In genomic region chr22:26953380-26953807, GRCh38 we compare ENCODE assay signal across 19 cellular contexts.
"Had no signal": no experiment of that assay in that cellular context is flagged by ENCODE, and none has a peak within 500 bp of the region (broad histone marks: within the 10 kb centered on the region; RNA-seq: fewer than 3 reads in every experiment).

No MANE protein-coding gene starts in this region.

- H3K36me3 Mint-ChIP-seq: activated naive CD8-positive, alpha-beta T cell treated with anti-CD3 and anti-CD28 coated beads, Interleukin-2, amount 10 ng/mL, durations not matched to agents 7 days and 5 days had no signal

- H3K27me3 ChIP-seq: body of pancreas had no signal

- H3K9ac ChIP-seq: parathyroid adenoma had no signal

- H3K4me3 ChIP-seq: body of pancreas had no signal

- H3K9me3 ChIP-seq: body of pancreas had no signal

- H3K27ac Mint-ChIP-seq: activated B cell treated with CpG ODN at 0.5 μM for 24 hours; activated CD4-positive, alpha-beta T cell treated with anti-CD3 and anti-CD28 coated beads for 36 hours; activated naive CD8-positive, alpha-beta T cell treated with anti-CD3 and anti-CD28 coated beads, Interleukin-2, amount 10 ng/mL, durations not matched to agents 7 days and 5 days; activated T-helper 2 cell treated with anti-CD3 and anti-CD28 coated beads, Interferon-gamma antibody, Interleukin-2, Interleukin-4, amounts not matched to agents 10 μg/mL and 5 μg/mL and 100 μg/mL, durations not matched to agents 14 hours and 24 hours and 36 hours; nephron; stimulated activated naive CD8-positive, alpha-beta T cell treated with anti-CD3 and anti-CD28 coated beads, Interleukin-15, amount 100 ng/mL, for 72 hours had no signal

- H3K79me2 ChIP-seq: parathyroid adenoma had no signal

- H3K4me1 ChIP-seq: body of pancreas, foreskin keratinocyte, parathyroid adenoma had no signal

- DNase-seq: activated B cell treated with CpG ODN at 0.5 μM for 24 hours; activated CD4-positive, alpha-beta T cell treated with anti-CD3 and anti-CD28 coated beads for 36 hours; activated CD4-positive, alpha-beta T cell treated with anti-CD3 and anti-CD28 coated beads, Interleukin-2, amount 50 U/mL, for 4 hours; activated CD8-positive, alpha-beta memory T cell treated with anti-CD3 and anti-CD28 coated beads, Interleukin-2, amount 50 U/mL, for 48 hours; activated naive CD4-positive, alpha-beta T cell treated with Interleukin-2 at 50 U/mL for 16 hours; activated naive CD8-positive, alpha-beta T cell treated with anti-CD3 and anti-CD28 coated beads, Interleukin-2, amount 10 ng/mL, durations not matched to agents 7 days and 5 days; activated T-cell treated with anti-CD3 and anti-CD28 coated beads, Interleukin-2, amount 50 U/mL, for 4 hours; body of pancreas; effector CD4-positive, alpha-beta T cell; foreskin keratinocyte; islet precursor cell; left cardiac atrium; stimulated activated CD4-positive, alpha-beta T cell treated with anti-CD3 and anti-CD28 coated beads, Interleukin-12 subunit alpha, Interleukin-12 subunit beta, amount 100 ng/mL, for 4 hours; stimulated activated naive CD8-positive, alpha-beta T cell treated with anti-CD3 and anti-CD28 coated beads, Interleukin-15, amount 100 ng/mL, for 72 hours; T-helper 9 cell; trophoblast cell had no signal

- H3K27ac ChIP-seq: body of pancreas, foreskin keratinocyte, parathyroid adenoma had no signal

- H3K4me1 Mint-ChIP-seq: activated B cell treated with CpG ODN at 0.5 μM for 24 hours; activated CD4-positive, alpha-beta T cell treated with anti-CD3 and anti-CD28 coated beads for 36 hours; activated naive CD8-positive, alpha-beta T cell treated with anti-CD3 and anti-CD28 coated beads, Interleukin-2, amount 10 ng/mL, durations not matched to agents 7 days and 5 days; stimulated activated naive CD8-positive, alpha-beta T cell treated with anti-CD3 and anti-CD28 coated beads, Interleukin-15, amount 100 ng/mL, for 72 hours had no signal

- H3K9me3 Mint-ChIP-seq: activated B cell treated with CpG ODN at 0.5 μM for 24 hours; activated naive CD8-positive, alpha-beta T cell treated with anti-CD3 and anti-CD28 coated beads, Interleukin-2, amount 10 ng/mL, durations not matched to agents 7 days and 5 days; activated T-cell treated with anti-CD3 and anti-CD28 coated beads, Interleukin-2, amount 50 U/mL, for 4 hours; activated T-helper 2 cell treated with anti-CD3 and anti-CD28 coated beads, Interferon-gamma antibody, Interleukin-2, Interleukin-4, amounts not matched to agents 10 μg/mL and 5 μg/mL and 100 μg/mL, durations not matched to agents 14 hours and 24 hours and 36 hours; nephron; stimulated activated naive CD8-positive, alpha-beta T cell treated with anti-CD3 and anti-CD28 coated beads, Interleukin-15, amount 100 ng/mL, for 72 hours had no signal

- H2AFZ ChIP-seq: parathyroid adenoma had no signal

- ATAC-seq: activated CD4-positive, alpha-beta T cell treated with anti-CD3 and anti-CD28 coated beads for 36 hours; activated T-cell treated with anti-CD3 and anti-CD28 coated beads, Interleukin-2, amount 50 U/mL, for 4 hours; body of pancreas; foreskin keratinocyte; stimulated activated naive CD8-positive, alpha-beta T cell treated with anti-CD3 and anti-CD28 coated beads, Interleukin-15, amount 100 ng/mL, for 72 hours had no signal

- H3K4me3 Mint-ChIP-seq: activated B cell treated with CpG ODN at 0.5 μM for 24 hours; activated CD4-positive, alpha-beta T cell treated with anti-CD3 and anti-CD28 coated beads for 36 hours; activated naive CD8-positive, alpha-beta T cell treated with anti-CD3 and anti-CD28 coated beads, Interleukin-2, amount 10 ng/mL, durations not matched to agents 7 days and 5 days; activated T-cell treated with anti-CD3 and anti-CD28 coated beads, Interleukin-2, amount 50 U/mL, for 4 hours; nephron; stimulated activated naive CD8-positive, alpha-beta T cell treated with anti-CD3 and anti-CD28 coated beads, Interleukin-15, amount 100 ng/mL, for 72 hours had no signal
